ENCODE assay signal across 9 cellular contexts in the genomic region with DNA sequence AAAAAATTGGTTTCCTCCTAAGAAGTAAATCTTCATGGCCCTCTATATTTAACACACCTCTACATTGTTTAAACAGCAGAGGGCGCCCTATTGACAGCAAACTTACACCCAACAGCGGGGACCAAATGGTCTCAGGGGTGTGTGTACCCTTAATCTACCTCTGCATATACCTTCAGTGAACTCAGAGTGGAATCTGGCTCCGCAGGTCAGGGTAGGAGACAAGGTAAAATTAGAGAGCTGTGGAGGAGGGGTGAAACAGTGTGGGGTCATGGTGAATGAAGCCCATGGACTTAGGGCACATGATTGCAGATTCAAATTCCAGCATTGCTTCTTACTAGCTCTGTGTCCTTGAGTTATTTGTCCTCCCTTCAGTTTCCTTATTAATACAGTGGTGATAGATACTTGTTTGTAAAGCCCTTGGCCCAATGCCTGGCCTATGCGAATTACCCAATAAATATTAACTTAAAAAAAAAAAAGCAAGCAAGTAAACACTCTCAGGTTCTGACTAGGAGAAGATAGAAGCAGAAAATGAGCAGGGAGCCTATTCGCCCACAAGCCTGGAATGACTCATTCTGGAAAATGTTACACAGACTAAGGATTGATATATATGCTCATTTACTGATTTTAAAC.
A peak's percentile ranks its signal among the peaks of the same experiment; 100 is the strongest.
DNase-seq lines count a peak whose midpoint lies in the region; ATAC-seq, FAIRE-seq and TF ChIP-seq lines count a peak whose summit lies in the region.
"Had no signal": no experiment of that assay in that cellular context is flagged by ENCODE, and none has a peak within 500 bp of the region (broad histone marks: within the 10 kb centered on the region; RNA-seq: fewer than 3 reads in every experiment).

No MANE protein-coding gene starts in this region.

- TF ChIP-seq POLR2A in H54 (IDR thresholded peaks at IDR 0.05; ENCODE audit: low read depth, low read length) = no peak
- no peak for TF ChIP-seq POLR2A in H1 (IDR thresholded peaks at IDR 0.05; ENCODE audit: control extremely low read depth in 1 of 2, low read depth in 2 of 2, low read length in 2 of 2)

- CTCF ChIA-PET in H1 (lab: Charles Lee; ENCODE audit: partially characterized antibody) = interaction anchor here (0.6 to 7.7 kb wide), 34 partner anchors 12 to 623 kb away, joined by 3 to 90 read pairs (median 4); no protein-coding TSS in a partner anchor
- CTCF ChIA-PET in activated CD8-positive, alpha-beta memory T cell treated with anti-CD3 and anti-CD28 coated beads, Interleukin-2, amount 10 ng/mL, durations not matched to agents 7 days and 5 days (lab: Charles Lee) = interaction anchor here (1.2 kb wide), 1 partner anchor 611 kb away, joined by 5 read pairs; no protein-coding TSS in a partner anchor

- no peaks in the 10 kb centered on the region for H3K9me3 ChIP-seq in H1 (ENCODE audit: insufficient read depth in 2 of 2, low read depth in 1 of 2, low read length in 1 of 2)

- H3K9ac ChIP-seq in H1 (replicated peaks in 1 of 4; ENCODE audit: extremely low read depth in 1 of 4, low read depth in 3 of 4, low read length in 3 of 4) = no peak overlapping the region; a peak in 1 of 7 replicates

- H3K4ac ChIP-seq in H1 (replicated peaks; ENCODE audit: insufficient read length, low read depth, low read length) = no peak overlapping the region

- H3K23ac ChIP-seq in H1 (ENCODE audit: insufficient read length) = no peak overlapping the region

- POLR2A ChIA-PET in H1 (lab: Charles Lee; ENCODE audit: partially characterized antibody) = no interaction called here

- no peak overlapping the region for H2AK5ac ChIP-seq in H1 (ENCODE audit: low read depth, low read length)

- intact Hi-C loops in sciatic nerve (cut with DNase I) = no loop called here

- H2BK15ac ChIP-seq in H1 (ENCODE audit: low read length) = no peak overlapping the region

- H3K79me1 ChIP-seq in H1 (ENCODE audit: low read depth, low read length) = no peaks in the 10 kb centered on the region

- no peaks in the 10 kb centered on the region for H3K36me3 Mint-ChIP-seq in activated CD8-positive, alpha-beta memory T cell treated with anti-CD3 and anti-CD28 coated beads, Interleukin-2, amount 10 ng/mL, durations not matched to agents 7 days and 5 days

- no peak overlapping the region for H3K14ac ChIP-seq in H1 (ENCODE audit: insufficient read length)

- WGBS in H1 (ENCODE audit: extremely low coverage in 1 of 2, insufficient coverage in 1 of 2, insufficient read length in 1 of 2, insufficient replicate concordance in 2 of 2, low coverage in 1 of 2, low lambda C conversion rate in 2 of 2, missing lambda C conversion rate in 1 of 2), 2 experiments = 32% methylated on average over 5 of the region's 5 CpGs; no CpG with 5 or more reads in 1 of the 2 experiments

- H4K5ac ChIP-seq in H1 (ENCODE audit: insufficient read length, low read depth, low read length) = no peak overlapping the region

- no peak overlapping the region for H3K4me2 ChIP-seq in H1 (ENCODE audit: insufficient read depth in 1 of 2, low read depth in 2 of 2, low read length in 2 of 2)

- no peak for TF ChIP-seq EP300 in H1 (IDR thresholded peaks at IDR 0.05; ENCODE audit: borderline replicate concordance in 1 of 2, low read depth in 2 of 2, low read length in 2 of 2)

- H2BK12ac ChIP-seq in H1 (ENCODE audit: low read depth, low read length) = no peak overlapping the region

- peaks cover 0 to 6% (median 5%) of the 10 kb centered on the region in 4 experiments; a peak in 4 of 7 replicates for H3K4me1 ChIP-seq in H1 (replicated peaks in 1 of 4; ENCODE audit: control insufficient read depth in 3 of 4, insufficient read depth in 4 of 4, low read length in 3 of 4)

- H2BK120ac ChIP-seq in H1 (replicated peaks; ENCODE audit: low read depth, low read length) = no peak overlapping the region

- no peaks in the 10 kb centered on the region for H3K4me1 Mint-ChIP-seq in activated CD8-positive, alpha-beta memory T cell treated with anti-CD3 and anti-CD28 coated beads, Interleukin-2, amount 10 ng/mL, durations not matched to agents 7 days and 5 days

- H3K23me2 ChIP-seq in H1 (ENCODE audit: low read depth, low read length) = no peaks in the 10 kb centered on the region

- no peaks in the 10 kb centered on the region for H3K9me3 Mint-ChIP-seq in activated CD8-positive, alpha-beta memory T cell treated with anti-CD3 and anti-CD28 coated beads, Interleukin-2, amount 10 ng/mL, durations not matched to agents 7 days and 5 days (ENCODE audit: low read depth)

- ATAC-seq in sciatic nerve (no peak), esophagus mucosa (no peak)
- no peak for ATAC-seq in activated CD8-positive, alpha-beta memory T cell treated with anti-CD3 and anti-CD28 coated beads, Interleukin-2, amount 10 ng/mL, durations not matched to agents 7 days and 5 days

- H4K20me1 ChIP-seq in H1 (replicated peaks in 1 of 2; ENCODE audit: control insufficient read depth in 1 of 2, insufficient read depth in 2 of 2, low read length in 2 of 2) = no peaks in the 10 kb centered on the region

- no peak overlapping the region for H4K8ac ChIP-seq in H1 (ENCODE audit: extremely low read depth, insufficient read depth, low read length)

- H2BK5ac ChIP-seq in H1 (ENCODE audit: low read depth, low read length) = no peak overlapping the region

- peak; percentile 25 for DNase-seq in COR-L47 (lab: John Stamatoyannopoulos, UW)
- peak; percentile 24 for DNase-seq in H54 (ENCODE audit: insufficient read length, low spot score)
- DNase-seq in NCI-H510A treated with DMSO at 0.1 percent for 48 hours (lab: John Stamatoyannopoulos, UW) = peak; percentile 8
- DNase-seq in H1 (ENCODE audit: low read depth in 1 of 2, low spot score in 2 of 2) = peak in 1 of 2 experiments; percentile 61
- peak; percentile 57 for DNase-seq in retina
- no peak for DNase-seq in sciatic nerve (ENCODE audit: low spot score)
- DNase-seq in activated CD8-positive, alpha-beta memory T cell treated with anti-CD3 and anti-CD28 coated beads, Interleukin-2, amount 10 ng/mL, durations not matched to agents 7 days and 5 days = no peak

- 0 out of 2 replicates have a peak overlapping the region, but pooled peaks have one; percentile 66 for H2BK20ac ChIP-seq in H1 (ENCODE audit: low read length)

- FAIRE-seq in H54 (lab: Jason Lieb, UNC) (no peak), H1 (lab: Jason Lieb, UNC) (peak; percentile 92)

- H3K27ac Mint-ChIP-seq in activated CD8-positive, alpha-beta memory T cell treated with anti-CD3 and anti-CD28 coated beads, Interleukin-2, amount 10 ng/mL, durations not matched to agents 7 days and 5 days = no peak overlapping the region

- no peaks in the 10 kb centered on the region for H3K79me2 ChIP-seq in H1 (ENCODE audit: control insufficient read depth in 1 of 2, insufficient read depth in 2 of 2, low read length in 2 of 2)

- no peak overlapping the region for H3K56ac ChIP-seq in H1 (replicated peaks; ENCODE audit: insufficient read length, low read depth, low read length)

- H3K27me3 Mint-ChIP-seq in activated CD8-positive, alpha-beta memory T cell treated with anti-CD3 and anti-CD28 coated beads, Interleukin-2, amount 10 ng/mL, durations not matched to agents 7 days and 5 days = no peaks in the 10 kb centered on the region

- no peaks in the 10 kb centered on the region for H3K36me3 ChIP-seq in H1 (ENCODE audit: control insufficient read depth in 2 of 4, insufficient read depth in 4 of 4, low read length in 3 of 4)

- TF ChIP-seq CTCF in H1 (IDR thresholded peaks at IDR 0.05; ENCODE audit: control extremely low read depth in 1 of 3, insufficient read depth in 1 of 3, low read depth in 1 of 3, low read length in 3 of 3) = peak; percentile 33 to 71 (median 70)

- H3K27me3 ChIP-seq in H1 (replicated peaks in 1 of 4; ENCODE audit: control insufficient read depth in 3 of 4, extremely low read depth in 1 of 4, insufficient read depth in 3 of 4, low read length in 3 of 4) = no peaks in the 10 kb centered on the region

- no peak overlapping the region for H3K18ac ChIP-seq in H1 (ENCODE audit: extremely low read depth, low read length)

- no peak overlapping the region for H3K4me3 Mint-ChIP-seq in activated CD8-positive, alpha-beta memory T cell treated with anti-CD3 and anti-CD28 coated beads, Interleukin-2, amount 10 ng/mL, durations not matched to agents 7 days and 5 days

- H2AFZ ChIP-seq in H1 (ENCODE audit: low read length) = peak overlapping the region; percentile 90

- peak; percentile 82 to 84 for TF ChIP-seq RAD21 in H1 (IDR thresholded peaks at IDR 0.05 in 1 of 2, conservative IDR thresholded peaks at IDR 0.05 in 1 of 2; ENCODE audit: low read depth in 2 of 2, low read length in 2 of 2)

- no peak overlapping the region for H3K27ac ChIP-seq in H1 (ENCODE audit: low read depth, low read length)
- H3K27ac ChIP-seq: epithelial cell of prostate had no signal

- H3K4me3 ChIP-seq in H1 (ENCODE audit: extremely low read depth in 1 of 4, insufficient read depth in 2 of 4, low read depth in 3 of 4, low read length in 4 of 4) = no peak overlapping the region

- no peak overlapping the region for H4K91ac ChIP-seq in H1 (replicated peaks; ENCODE audit: insufficient read length, low read length)

TF ChIP-seq in H1, 55 proteins besides CTCF, POLR2A, EP300 and RAD21:
- TF ChIP-seq RFX5 (IDR thresholded peaks at IDR 0.05; ENCODE audit: borderline replicate concordance, low read depth, low read length) (no peak), SIN3A (conservative IDR thresholded peaks at IDR 0.05 in 1 of 2, IDR thresholded peaks at IDR 0.05 in 1 of 2; ENCODE audit: low read depth in 1 of 2, low read length in 2 of 2) (no peak), ZNF274 (IDR thresholded peaks at IDR 0.05; ENCODE audit: borderline replicate concordance, extremely low read depth, low read length) (no peak), NRF1 (IDR thresholded peaks at IDR 0.05; ENCODE audit: low read depth, low read length) (no peak), KDM1A (IDR thresholded peaks at IDR 0.05; ENCODE audit: borderline replicate concordance, low read length) (no peak), CREB1 (IDR thresholded peaks at IDR 0.05) (no peak), KDM5A (IDR thresholded peaks at IDR 0.05; ENCODE audit: low read length) (no peak), KDM4A (IDR thresholded peaks at IDR 0.05; ENCODE audit: low read depth, low read length, severe bottlenecking) (no peak), EZH2 (IDR thresholded peaks at IDR 0.05; ENCODE audit: low read depth, low read length, severe bottlenecking) (no peak), TAF7 (optimal IDR thresholded peaks at IDR 0.05; ENCODE audit: borderline replicate concordance, low read depth, low read length) (no peak), PHF8 (conservative IDR thresholded peaks at IDR 0.05; ENCODE audit: low read depth, low read length) (no peak), CHD1 (IDR thresholded peaks at IDR 0.05; ENCODE audit: low read depth, low read length) (no peak), TBP (IDR thresholded peaks at IDR 0.05; ENCODE audit: low read depth, low read length) (no peak), POLR2AphosphoS5 (IDR thresholded peaks at IDR 0.05; ENCODE audit: low read depth, low read length) (no peak)

Comparison
In these comparisons a context has a peak if more than half of its experiments do, and no peak if none do; other contexts are left out.
1. DNase-seq: peak in COR-L47 (single experiment), H54 (single experiment), NCI-H510A treated with DMSO at 0.1 percent for 48 hours (single experiment) and retina (single experiment); none in sciatic nerve (single experiment) and activated CD8-positive, alpha-beta memory T cell treated with anti-CD3 and anti-CD28 coated beads, Interleukin-2, amount 10 ng/mL, durations not matched to agents 7 days and 5 days (single experiment).